ENCODE assay signal across 25 cellular contexts in the genomic region with DNA sequence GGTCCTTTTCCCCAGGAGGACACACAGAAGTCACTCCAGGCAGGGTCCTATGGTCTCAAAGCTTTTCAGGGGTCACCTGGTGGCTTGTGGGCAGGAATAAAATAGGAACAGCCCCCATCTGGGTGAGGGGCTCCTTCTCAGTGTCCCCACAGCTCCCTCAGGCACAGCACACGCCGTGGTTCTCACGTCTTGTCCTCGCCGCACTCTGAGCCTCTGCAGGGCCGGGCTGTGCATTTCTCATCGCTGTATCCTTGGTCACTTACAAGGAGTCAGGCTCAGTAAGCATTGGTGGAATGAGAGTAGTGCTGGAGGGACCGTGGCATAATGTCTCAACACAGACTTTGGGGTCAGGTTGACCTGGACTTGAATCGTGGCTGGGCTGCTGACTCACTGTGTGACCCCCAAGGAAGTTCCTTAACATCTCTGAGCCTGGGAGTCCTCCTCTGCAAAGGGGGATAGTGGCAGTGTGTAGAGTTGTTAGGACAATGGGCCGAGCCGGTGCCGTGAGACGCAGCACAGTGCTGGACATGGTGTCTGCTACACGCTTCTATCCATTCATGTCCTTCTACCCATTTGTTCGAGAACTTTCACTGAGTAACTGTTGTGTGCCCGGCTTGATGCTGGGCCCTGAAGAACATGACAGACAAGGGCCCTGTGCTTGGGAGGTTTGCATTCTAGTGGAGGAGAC. TPM values are rescaled to one million over a fixed set of nuclear protein-coding genes. Genes with fewer than 3 reads are reported as not detected.
DNase-seq lines count a peak whose midpoint lies in the region; ATAC-seq, FAIRE-seq and TF ChIP-seq lines count a peak whose summit lies in the region.
"Had no signal": no experiment of that assay in that cellular context is flagged by ENCODE, and none has a peak within 500 bp of the region (broad histone marks: within the 10 kb centered on the region; RNA-seq: fewer than 3 reads in every experiment).

No MANE protein-coding gene starts in this region.

- H2AFZ ChIP-seq in K562 (ENCODE audit: low read depth, low read length) = 0 out of 2 replicates have a peak overlapping the region, but pooled peaks have one; percentile 70

- in situ Hi-C loops in K562 (cut with MboI) = no loop called here

- no peak for TF ChIP-seq RAD21 in K562 (CRISPR knock-in tag; conservative IDR thresholded peaks at IDR 0.05 in 1 of 2, IDR thresholded peaks at IDR 0.05 in 1 of 2)

- no peaks in the 10 kb centered on the region for H3K36me3 Mint-ChIP-seq in activated CD4-positive, alpha-beta T cell treated with anti-CD3 and anti-CD28 coated beads, Interleukin-2, amount 10 ng/mL, durations not matched to agents 24 days and 14 days (ENCODE audit: low read depth)
- H3K36me3 Mint-ChIP-seq: activated naive CD4-positive, alpha-beta T cell treated with anti-CD3 and anti-CD28 coated beads, Interleukin-2, amount 50 U/mL, for 24 hours had no signal

- no peak for TF ChIP-seq CTCF in K562 (IDR thresholded peaks at IDR 0.05 in 2 of 3, conservative IDR thresholded peaks at IDR 0.05 in 1 of 3; ENCODE audit: insufficient read depth in 2 of 3, low read depth in 1 of 3, low read length in 3 of 3)

- TF ChIP-seq POLR2A in K562 (conservative IDR thresholded peaks at IDR 0.05) = no peak

- TF ChIP-seq EP300 in K562 (IDR thresholded peaks at IDR 0.05; ENCODE audit: low read length) = no peak

- H3K4me2 ChIP-seq in K562 (ENCODE audit: insufficient read depth, low read length) = no peak overlapping the region

- H3K9me3 ChIP-seq in K562 (replicated peaks; ENCODE audit: control insufficient read depth, insufficient read depth, low read depth, low read length) = no peaks in the 10 kb centered on the region
- H3K9me3 ChIP-seq: body of pancreas, SK-N-SH had no signal

- H3K9me1 ChIP-seq in K562 (ENCODE audit: control insufficient read depth, insufficient read depth, low read length) = peaks cover 4% of the 10 kb centered on the region

- no TSS peak for BruUV-seq in K562 (replicated peaks; lab: Mats Ljungman, UMichigan)

- H3K27ac ChIP-seq in K562 (ENCODE audit: extremely low read depth, low read depth, low read length) (no peak overlapping the region), substantia nigra (ENCODE audit: low read depth, low read length, poor library complexity, severe bottlenecking) (peak overlapping the region; percentile 16)

- POLR2A ChIA-PET in K562 (lab: Yijun Ruan, JAX) = no interaction called here

- no peaks in the 10 kb centered on the region for H4K20me1 ChIP-seq in K562 (replicated peaks; ENCODE audit: control insufficient read depth, insufficient read depth, low read length)

- peaks cover 16% of the 10 kb centered on the region for H3K4me1 Mint-ChIP-seq in activated CD4-positive, alpha-beta T cell treated with anti-CD3 and anti-CD28 coated beads, Interleukin-2, amount 10 ng/mL, durations not matched to agents 24 days and 14 days
- H3K4me1 Mint-ChIP-seq: activated naive CD4-positive, alpha-beta T cell treated with anti-CD3 and anti-CD28 coated beads, Interleukin-2, amount 50 U/mL, for 24 hours had no signal

- CTCF ChIA-PET in K562 (lab: Yijun Ruan, JAX; ENCODE audit: low intra/inter-chr PET ratio) = no interaction called here

- peak overlapping the region; percentile 52 for H3K27ac Mint-ChIP-seq in activated CD4-positive, alpha-beta T cell treated with anti-CD3 and anti-CD28 coated beads, Interleukin-2, amount 10 ng/mL, durations not matched to agents 24 days and 14 days
- H3K27ac Mint-ChIP-seq: activated CD4-positive, alpha-beta T cell treated with anti-CD3 and anti-CD28 coated beads for 36 hours; activated naive CD4-positive, alpha-beta T cell treated with anti-CD3 and anti-CD28 coated beads, Interleukin-2, amount 50 U/mL, for 24 hours had no signal

- DNase-seq in activated CD4-positive, alpha-beta T cell treated with anti-CD3 and anti-CD28 coated beads, Interleukin-2, amount 10 ng/mL, durations not matched to agents 24 days and 14 days = no peak
- no peak for DNase-seq in activated CD4-positive, alpha-beta T cell treated with anti-CD3 and anti-CD28 coated beads for 4 hours
- DNase-seq in K562 (ENCODE audit: extremely low read depth in 1 of 4, low spot score in 3 of 4) (no peak), medulla oblongata (ENCODE audit: extremely low spot score) (peak; percentile 3), substantia nigra (lab: John Stamatoyannopoulos, UW) (no peak), amygdala (lab: John Stamatoyannopoulos, UW) (no peak), NCI-H2081 (lab: John Stamatoyannopoulos, UW) (no peak)
- DNase-seq: 8988T; activated CD4-positive, alpha-beta T cell treated with anti-CD3 and anti-CD28 coated beads for 36 hours; activated T-cell treated with anti-CD3 and anti-CD28 coated beads, Interleukin-2, amount 50 U/mL, for 1 hour; body of pancreas; DMS 273 treated with DMSO at 0.1 percent for 48 hours; effector CD4-positive, alpha-beta T cell; GF-D8; NCI-H1105; occipital lobe; SK-N-SH; stimulated activated CD4-positive, alpha-beta T cell treated with anti-CD3 and anti-CD28 coated beads, Interleukin-4, amount 100 ng/mL, for 24 hours had no signal

- H3K27me3 Mint-ChIP-seq in activated CD4-positive, alpha-beta T cell treated with anti-CD3 and anti-CD28 coated beads, Interleukin-2, amount 10 ng/mL, durations not matched to agents 24 days and 14 days = no peaks in the 10 kb centered on the region
- H3K27me3 Mint-ChIP-seq: activated CD4-positive, alpha-beta T cell treated with anti-CD3 and anti-CD28 coated beads for 36 hours; activated naive CD4-positive, alpha-beta T cell treated with anti-CD3 and anti-CD28 coated beads, Interleukin-2, amount 50 U/mL, for 24 hours had no signal

- no peaks in the 10 kb centered on the region for H3K36me3 ChIP-seq in K562 (ENCODE audit: control insufficient read depth, insufficient read depth, low read length)

- intact Hi-C loops in activated CD4-positive, alpha-beta T cell treated with anti-CD3 and anti-CD28 coated beads, Interleukin-2, amount 10 ng/mL, durations not matched to agents 24 days and 14 days (cut with micrococcal nuclease) = no loop called here
- intact Hi-C loops in K562 (cut with micrococcal nuclease) = no loop called here

- H3K79me2 ChIP-seq in K562 (ENCODE audit: control insufficient read depth, insufficient read depth, low read length) = no peaks in the 10 kb centered on the region

- no peak overlapping the region for H3K4me3 ChIP-seq in K562
- H3K4me3 ChIP-seq: body of pancreas had no signal

- H3K4me3 Mint-ChIP-seq in activated CD4-positive, alpha-beta T cell treated with anti-CD3 and anti-CD28 coated beads, Interleukin-2, amount 10 ng/mL, durations not matched to agents 24 days and 14 days = no peak overlapping the region
- H3K4me3 Mint-ChIP-seq: activated CD4-positive, alpha-beta T cell treated with anti-CD3 and anti-CD28 coated beads for 36 hours; activated naive CD4-positive, alpha-beta T cell treated with anti-CD3 and anti-CD28 coated beads, Interleukin-2, amount 50 U/mL, for 24 hours had no signal

- H3K9me3 Mint-ChIP-seq in activated CD4-positive, alpha-beta T cell treated with anti-CD3 and anti-CD28 coated beads, Interleukin-2, amount 10 ng/mL, durations not matched to agents 24 days and 14 days = no peaks in the 10 kb centered on the region
- H3K9me3 Mint-ChIP-seq: activated naive CD4-positive, alpha-beta T cell treated with anti-CD3 and anti-CD28 coated beads, Interleukin-2, amount 50 U/mL, for 24 hours had no signal

- peak overlapping the region in 1 of 2 experiments; percentile 4; a peak in 2 of 4 replicates for H3K9ac ChIP-seq in K562 (ENCODE audit: insufficient read depth in 1 of 2, low read depth in 2 of 2, low read length in 2 of 2)
- H3K9ac ChIP-seq: SK-N-SH had no signal

- WGBS in K562 (ENCODE audit: insufficient coverage, low coverage, missing lambda C conversion rate) = 73% methylated on average over 10 of the region's 16 CpGs

- peaks cover 26 to 55% of the 10 kb centered on the region in 2 experiments for H3K4me1 ChIP-seq in K562 (replicated peaks in 1 of 2; ENCODE audit: control insufficient read depth in 2 of 2, insufficient read depth in 2 of 2, low read length in 2 of 2)

- no peak for ATAC-seq in K562
- no peak for ATAC-seq in esophagus mucosa
- ATAC-seq: body of pancreas, Panc1 had no signal

- no peak for FAIRE-seq in K562 (lab: Jason Lieb, UNC)
- FAIRE-seq: GM12892 had no signal

- H3K27me3 ChIP-seq in K562 (ENCODE audit: control insufficient read depth in 2 of 2, insufficient read depth in 2 of 2, low read length in 2 of 2) = no peaks in the 10 kb centered on the region
- H3K27me3 ChIP-seq: body of pancreas had no signal

RNA-seq across cellular contexts. Expression of a gene that starts 13.3 kb away (rescaled TPM):
- 5.8 and 6.9 TPM in 2 replicates for total RNA-seq in activated CD4-positive, alpha-beta T cell treated with anti-CD3 and anti-CD28 coated beads, Interleukin-2, amount 10 ng/mL, durations not matched to agents 24 days and 14 days
- 0.30 and 0.46 TPM in 2 replicates for total RNA-seq in K562 (2011; cell fraction: chromatin; rRNA removed; ENCODE audit: low replicate concordance)
- 0.67 TPM in 1 of 2 replicates, not detected in the other for total RNA-seq in K562 (2011; cell fraction: nucleolus; rRNA removed)
- 0.07 and 0.15 TPM in 2 replicates for total RNA-seq in K562 (2011; cell fraction: nucleoplasm; rRNA removed)
- total RNA-seq in K562 (2014; rRNA removed) (0.05 and 0.16 TPM in 2 replicates), K562 (2014; rRNA removed; fragmentation: Illumina TruSeq; extraction: Trizol) (0.11 and 0.22 TPM in 2 replicates), K562 (2015; rRNA removed; fragmentation: Illumina TruSeq; extraction: Trizol) (0.11 and 0.25 TPM in 2 replicates), K562 (2021) (0.16 and 0.27 TPM in 2 replicates), esophagus mucosa (1.4 TPM)
- polyA plus RNA-seq in K562 (2011; rRNA removed) (0.15 and 0.43 TPM in 2 replicates), K562 (2014; fragmentation: Illumina TruSeq; extraction: Trizol) (0.03 and 0.11 TPM in 2 replicates), K562 (2014; fragmentation: Nextera tagmentation; extraction: Ambion mirVana) (under 1 TPM in 1 of 2 experiments, not detected in 1; 0.01 TPM), K562 (2014; rRNA removed) (0.16 and 0.49 TPM in 2 replicates)
- polyA plus RNA-seq in K562 (2011; cell fraction: cytosol; rRNA removed) = 0.18 and 0.55 TPM in 2 replicates
- polyA plus RNA-seq in K562 (2011; cell fraction: nucleus; rRNA removed) = 0.74 and 1.3 TPM in 2 replicates
- 0.46 and 0.48 TPM in 2 replicates for polyA plus RNA-seq in K562 (2012)
- 0.24 and 0.46 TPM in 2 replicates for polyA minus RNA-seq in K562 (2011; rRNA and poly(A)+ RNA removed)
- polyA minus RNA-seq in K562 (2011; cell fraction: cytosol; rRNA and poly(A)+ RNA removed) = 0.73 and 0.76 TPM in 2 replicates
- polyA minus RNA-seq in K562 (2011; cell fraction: nucleus; rRNA and poly(A)+ RNA removed) = 0.33 and 0.40 TPM in 2 replicates

RNA-seq across cellular contexts. Expression of a gene that starts 38.1 kb away (rescaled TPM):
- total RNA-seq in activated CD4-positive, alpha-beta T cell treated with anti-CD3 and anti-CD28 coated beads, Interleukin-2, amount 10 ng/mL, durations not matched to agents 24 days and 14 days = 16.4 and 17.2 TPM in 2 replicates
- total RNA-seq in K562 (2011; cell fraction: chromatin; rRNA removed; ENCODE audit: low replicate concordance) = 59.6 and 73.4 TPM in 2 replicates
- 47.6 and 52.5 TPM in 2 replicates for total RNA-seq in K562 (2011; cell fraction: nucleolus; rRNA removed)
- 56.4 and 62.1 TPM in 2 replicates for total RNA-seq in K562 (2011; cell fraction: nucleoplasm; rRNA removed)
- total RNA-seq in K562 (2014; rRNA removed) = 5.2 and 6.7 TPM in 2 replicates
- 7.2 and 7.3 TPM in 2 replicates for total RNA-seq in K562 (2014; rRNA removed; fragmentation: Illumina TruSeq; extraction: Trizol)
- total RNA-seq in K562 (2015; rRNA removed; fragmentation: Illumina TruSeq; extraction: Trizol) = 6.1 and 6.3 TPM in 2 replicates
- 13.0 and 13.7 TPM in 2 replicates for total RNA-seq in K562 (2021)
- 22.2 and 22.8 TPM in 2 replicates for polyA plus RNA-seq in K562 (2011; rRNA removed)
- polyA plus RNA-seq in K562 (2011; cell fraction: cytosol; rRNA removed) = 23.9 and 26.3 TPM in 2 replicates
- 35.0 and 39.9 TPM in 2 replicates for polyA plus RNA-seq in K562 (2011; cell fraction: nucleus; rRNA removed)
- polyA plus RNA-seq in K562 (2012) = 6.7 and 7.5 TPM in 2 replicates
- polyA plus RNA-seq in K562 (2014; fragmentation: Illumina TruSeq; extraction: Trizol) = 10.8 and 12.0 TPM in 2 replicates
- polyA plus RNA-seq in K562 (2014; fragmentation: Nextera tagmentation; extraction: Ambion mirVana) = 1 to 10 TPM; 2.1 to 3.2 TPM
- 9.8 and 15.0 TPM in 2 replicates for polyA plus RNA-seq in K562 (2014; rRNA removed)
- polyA minus RNA-seq in K562 (2011; rRNA and poly(A)+ RNA removed) = 20.3 and 23.9 TPM in 2 replicates
- polyA minus RNA-seq in K562 (2011; cell fraction: cytosol; rRNA and poly(A)+ RNA removed) = 8.4 and 14.6 TPM in 2 replicates
- polyA minus RNA-seq in K562 (2011; cell fraction: nucleus; rRNA and poly(A)+ RNA removed) = 18.8 and 22.4 TPM in 2 replicates
- total RNA-seq in esophagus mucosa = 9.3 TPM

RNA-seq across cellular contexts. Expression of a gene that starts 51.6 kb away (rescaled TPM):
- total RNA-seq in activated CD4-positive, alpha-beta T cell treated with anti-CD3 and anti-CD28 coated beads, Interleukin-2, amount 10 ng/mL, durations not matched to agents 24 days and 14 days = not detected in 2 replicates
- not detected in 2 replicates for total RNA-seq in K562 (2011; cell fraction: chromatin; rRNA removed; ENCODE audit: low replicate concordance)
- not detected in 2 replicates for total RNA-seq in K562 (2011; cell fraction: nucleolus; rRNA removed)
- total RNA-seq in K562 (2011; cell fraction: nucleoplasm; rRNA removed) = not detected in 2 replicates
- total RNA-seq in K562 (2014; rRNA removed) = not detected in 2 replicates
- not detected in 2 replicates for total RNA-seq in K562 (2014; rRNA removed; fragmentation: Illumina TruSeq; extraction: Trizol)
- total RNA-seq in K562 (2015; rRNA removed; fragmentation: Illumina TruSeq; extraction: Trizol) = not detected in 2 replicates
- not detected in 2 replicates for total RNA-seq in K562 (2021)
- not detected in 2 replicates for polyA plus RNA-seq in K562 (2011; rRNA removed)
- polyA plus RNA-seq in K562 (2011; cell fraction: cytosol; rRNA removed) = not detected in 2 replicates
- polyA plus RNA-seq in K562 (2011; cell fraction: nucleus; rRNA removed) = not detected in 2 replicates
- polyA plus RNA-seq in K562 (2012) = not detected in 2 replicates
- polyA plus RNA-seq in K562 (2014; fragmentation: Illumina TruSeq; extraction: Trizol) = not detected in 2 replicates
- not detected for polyA plus RNA-seq in K562 (2014; fragmentation: Nextera tagmentation; extraction: Ambion mirVana)
- polyA plus RNA-seq in K562 (2014; rRNA removed) = not detected in 2 replicates
- polyA minus RNA-seq in K562 (2011; rRNA and poly(A)+ RNA removed) = not detected in 2 replicates
- not detected in 2 replicates for polyA minus RNA-seq in K562 (2011; cell fraction: cytosol; rRNA and poly(A)+ RNA removed)
- not detected in 2 replicates for polyA minus RNA-seq in K562 (2011; cell fraction: nucleus; rRNA and poly(A)+ RNA removed)
- total RNA-seq in esophagus mucosa = not detected
- total RNA-seq: activated CD4-positive, alpha-beta T cell treated with anti-CD3 and anti-CD28 coated beads for 36 hours; body of pancreas; mucosa of gallbladder; occipital lobe had no signal
- polyA plus RNA-seq: BJ, SK-N-SH, thymus had no signal
